In the genomic region with DNA sequence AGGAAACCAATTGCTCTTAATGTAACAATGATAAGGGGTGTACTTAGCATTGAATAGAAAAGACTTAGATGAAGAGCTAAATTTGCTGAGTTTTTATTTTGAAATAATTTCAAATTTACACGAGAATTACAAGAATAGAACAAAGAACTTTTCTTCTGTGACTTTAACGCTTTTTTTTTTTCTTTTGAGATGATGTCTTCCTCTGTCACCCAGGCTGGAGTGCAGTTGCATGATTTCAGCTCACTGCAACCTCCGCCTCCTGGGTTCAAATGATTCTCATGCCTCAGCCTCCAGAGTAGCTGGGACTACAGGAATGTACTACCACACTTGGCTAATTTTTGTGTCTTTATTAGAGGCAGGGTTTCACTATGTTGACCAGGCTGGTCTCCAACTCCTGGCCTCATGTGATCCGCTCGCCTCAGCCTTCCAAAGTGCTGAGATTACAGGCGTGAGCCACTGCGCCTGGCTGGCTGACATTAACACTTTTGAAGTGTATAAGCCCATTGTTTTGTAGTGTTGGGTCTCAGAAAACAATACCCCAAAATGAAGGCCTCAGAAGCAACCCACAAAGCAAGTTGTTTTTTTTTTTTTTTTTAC, we compare ENCODE assay signal across 12 cellular contexts. TPM values are rescaled to one million over a fixed set of nuclear protein-coding genes. Genes with fewer than 3 reads are reported as not detected.
A peak's percentile ranks its signal among the peaks of the same experiment; 100 is the strongest.
DNase-seq lines count a peak whose midpoint lies in the region; ATAC-seq, FAIRE-seq and TF ChIP-seq lines count a peak whose summit lies in the region.
"Had no signal": no experiment of that assay in that cellular context is flagged by ENCODE, and none has a peak within 500 bp of the region (broad histone marks: within the 10 kb centered on the region; RNA-seq: fewer than 3 reads in every experiment).

No MANE protein-coding gene starts in this region.

- H3K27ac Mint-ChIP-seq in activated T-cell treated with anti-CD3 and anti-CD28 coated beads, Interleukin-2, amount 50 U/mL, for 24 hours, result peak overlapping the region; percentile 99
- peak overlapping the region; percentile 100 for H3K27ac Mint-ChIP-seq in WTC11

- H3K36me3 Mint-ChIP-seq in activated T-cell treated with anti-CD3 and anti-CD28 coated beads, Interleukin-2, amount 50 U/mL, for 24 hours (ENCODE audit: low read depth), result peaks cover 29% of the 10 kb centered on the region
- H3K36me3 Mint-ChIP-seq in WTC11, result peaks cover 8% of the 10 kb centered on the region

- H3K27ac ChIP-seq in HepG2 (ENCODE audit: extremely low read length, insufficient read depth, low read length) (peak overlapping the region; percentile 99), subcutaneous abdominal adipose tissue (ENCODE audit: low read depth, low read length) (peak overlapping the region; percentile 99)
- H3K27ac ChIP-seq: SJSA1 had no signal

- no peak for TF ChIP-seq POLR2A in HepG2 (IDR thresholded peaks at IDR 0.05; ENCODE audit: insufficient read depth in 1 of 2, low read depth in 2 of 2, low read length in 2 of 2)

- 88% methylated on average over 7 of the region's 7 CpGs for WGBS in HepG2 (ENCODE audit: low lambda C conversion rate)

- CTCF ChIA-PET in WTC11 (lab: Charles Lee), result interaction anchor here (0.7 to 1.4 kb wide), 5 partner anchors 24 to 380 kb away, joined by 3 to 4 read pairs (median 4); no protein-coding TSS in a partner anchor
- CTCF ChIA-PET in HepG2 (lab: Yijun Ruan, JAX; ENCODE audit: low intra/inter-chr PET ratio, low total read pairs), result no interaction called here

- no peak overlapping the region for H2AFZ ChIP-seq in HepG2 (ENCODE audit: low read length)

- no peaks in the 10 kb centered on the region for H3K9me3 ChIP-seq in HepG2 (ENCODE audit: low read length)
- H3K9me3 ChIP-seq in subcutaneous abdominal adipose tissue (ENCODE audit: control insufficient read depth in 5 of 5, low read length in 5 of 5), result no peaks in the 10 kb centered on the region
- H3K9me3 ChIP-seq: heart right ventricle, SJSA1 had no signal

- in situ Hi-C loops in HepG2 (cut with HindIII; ENCODE audit: extremely low pct_ligation_motif_present, low pct_unique_long_range_greater_than_20kb), result no loop called here

- peaks cover 25% of the 10 kb centered on the region for H3K79me2 ChIP-seq in HepG2 (ENCODE audit: insufficient read depth, low read length)

- H3K4me3 Mint-ChIP-seq in activated T-cell treated with anti-CD3 and anti-CD28 coated beads, Interleukin-2, amount 50 U/mL, for 24 hours, result peak overlapping the region; percentile 97
- peak overlapping the region; percentile 97 for H3K4me3 Mint-ChIP-seq in WTC11

- no TSS peak for BruUV-seq in HepG2 (replicated peaks; lab: Mats Ljungman, UMichigan)

- POLR2A ChIA-PET in WTC11 (lab: Charles Lee), result interaction anchor here (0.7 to 1.0 kb wide), 3 partner anchors 40 to 467 kb away, joined by 3 to 4 read pairs (median 4); a partner anchor contains a TSS
- POLR2A ChIA-PET in HepG2 (lab: Yijun Ruan, JAX), result interaction anchor here (0.9 to 11.5 kb wide), 4 partner anchors 18 to 126 kb away, joined by 3 to 481 read pairs (median 4); a partner anchor contains a TSS

- H3K27me3 Mint-ChIP-seq in activated T-cell treated with anti-CD3 and anti-CD28 coated beads, Interleukin-2, amount 50 U/mL, for 24 hours, result no peaks in the 10 kb centered on the region
- H3K27me3 Mint-ChIP-seq in WTC11 (ENCODE audit: low read depth), result no peaks in the 10 kb centered on the region

- TF ChIP-seq RAD21 in HepG2 (CRISPR knock-in tag; IDR thresholded peaks at IDR 0.05), result no peak

- no peak for DNase-seq in activated T-cell treated with anti-CD3 and anti-CD28 coated beads, Interleukin-2, amount 50 U/mL, for 24 hours
- DNase-seq in activated T-cell treated with anti-CD3 and anti-CD28 coated beads, Interleukin-2, amount 50 U/mL, for 48 hours, result no peak
- no peak for DNase-seq in WTC11 (ENCODE audit: low spot score)
- no peak for DNase-seq in HepG2 (ENCODE audit: low spot score)
- DNase-seq in HT-29 (ENCODE audit: low spot score), result no peak
- DNase-seq: heart right ventricle had no signal

- no peak overlapping the region; a peak in 2 of 6 replicates for H3K4me3 ChIP-seq in HepG2 (replicated peaks in 1 of 3; ENCODE audit: insufficient read depth in 1 of 3, low read depth in 2 of 3, low read length in 3 of 3)
- no peak overlapping the region for H3K4me3 ChIP-seq in subcutaneous abdominal adipose tissue (ENCODE audit: low read depth in 1 of 5, low read length in 5 of 5)
- H3K4me3 ChIP-seq: SJSA1 had no signal

- no peak for TF ChIP-seq EP300 in HepG2 (IDR thresholded peaks at IDR 0.05; ENCODE audit: low read depth in 2 of 2, low read length in 2 of 2)
- TF ChIP-seq EP300 in HepG2 (CRISPR knock-in tag; IDR thresholded peaks at IDR 0.05; ENCODE audit: borderline replicate concordance), result no peak

- peak overlapping the region; percentile 91; the same call in 1 of the 2 replicates for H3K9ac ChIP-seq in HepG2 (ENCODE audit: insufficient read depth, low read depth, low read length)
- peak overlapping the region in 2 of 5 donors; percentile 66 to 98 for H3K9ac ChIP-seq in subcutaneous abdominal adipose tissue (ENCODE audit: low read length in 5 of 5)

- H4K20me1 ChIP-seq in HepG2 (ENCODE audit: insufficient read depth, low read length), result no peaks in the 10 kb centered on the region

- H3K4me1 Mint-ChIP-seq in activated T-cell treated with anti-CD3 and anti-CD28 coated beads, Interleukin-2, amount 50 U/mL, for 24 hours (ENCODE audit: low read depth), result peaks cover 38% of the 10 kb centered on the region
- H3K4me1 Mint-ChIP-seq in WTC11, result peaks cover 67% of the 10 kb centered on the region

- H3K27me3 ChIP-seq in HepG2 (ENCODE audit: control insufficient read depth in 1 of 2, insufficient read depth in 2 of 2, low read length in 2 of 2) (no peaks in the 10 kb centered on the region; a peak in 1 of 5 replicates), subcutaneous abdominal adipose tissue (ENCODE audit: control insufficient read depth in 5 of 5, insufficient read depth in 4 of 5, low read length in 5 of 5) (no peaks in the 10 kb centered on the region)
- H3K27me3 ChIP-seq: heart right ventricle, SJSA1 had no signal

- H3K36me3 ChIP-seq in HepG2 (replicated peaks in 1 of 2; ENCODE audit: control insufficient read depth in 1 of 2, insufficient read depth in 2 of 2, low read length in 2 of 2) (peaks cover 1 to 3% of the 10 kb centered on the region in 2 experiments; a peak in 3 of 5 replicates), subcutaneous abdominal adipose tissue (ENCODE audit: control insufficient read depth in 5 of 5, insufficient read depth in 5 of 5, low read length in 5 of 5) (no peaks in the 10 kb centered on the region)

- TF ChIP-seq CTCF in WTC11 (IDR thresholded peaks at IDR 0.05), result no peak
- no peak for TF ChIP-seq CTCF in HepG2 (CRISPR knock-in tag; IDR thresholded peaks at IDR 0.05)

- intact Hi-C loops in HepG2 (cut with micrococcal nuclease; ENCODE audit: unreplicated experiment), result no loop called here

- ATAC-seq in WTC11 (no peak), HepG2 (no peak), GM21360 (IDR thresholded peaks at IDR 0.05; ENCODE audit: unreplicated experiment) (no peak), HG03280 (IDR thresholded peaks at IDR 0.05; ENCODE audit: unreplicated experiment) (no peak)
- ATAC-seq: heart right ventricle had no signal

- no peaks in the 10 kb centered on the region for H3K9me3 Mint-ChIP-seq in activated T-cell treated with anti-CD3 and anti-CD28 coated beads, Interleukin-2, amount 50 U/mL, for 24 hours
- no peaks in the 10 kb centered on the region for H3K9me3 Mint-ChIP-seq in WTC11

- no peak for FAIRE-seq in HepG2 (lab: Jason Lieb, UNC)
- FAIRE-seq: colon had no signal

- H3K4me1 ChIP-seq in HepG2 (ENCODE audit: insufficient read depth, low read length), result peaks cover 71% of the 10 kb centered on the region
- peaks cover 1 to 72% (median 61%) of the 10 kb centered on the region in 5 donors for H3K4me1 ChIP-seq in subcutaneous abdominal adipose tissue (ENCODE audit: control insufficient read depth in 5 of 5, insufficient read depth in 5 of 5, low read length in 5 of 5)

- H3K4me2 ChIP-seq in HepG2 (ENCODE audit: low read depth, low read length), result peak overlapping the region; percentile 87

RNA-seq across cellular contexts. Expression of a gene that starts 2.1 kb away (rescaled TPM):
- total RNA-seq in WTC11 (2021) (15.6 to 18.4 TPM (median 17.2 TPM) in 3 replicates), HepG2 (2016; rRNA removed; fragmentation: Illumina TruSeq; extraction: Trizol) (14.7 and 18.0 TPM in 2 replicates)
- 26.3 and 36.8 TPM in 2 replicates for total RNA-seq in HepG2 (2016; cell fraction: cytosol; rRNA removed; fragmentation: Illumina TruSeq; extraction: Trizol; ENCODE audit: low read depth)
- 13.8 and 19.0 TPM in 2 replicates for total RNA-seq in HepG2 (2016; cell fraction: insoluble cytoplasmic fraction; rRNA removed; fragmentation: Illumina TruSeq; extraction: Trizol)
- 38.9 and 47.5 TPM in 2 replicates for total RNA-seq in HepG2 (2016; cell fraction: membrane; rRNA removed; fragmentation: Illumina TruSeq; extraction: Trizol)
- 9.0 and 10.9 TPM in 2 replicates for total RNA-seq in HepG2 (2016; cell fraction: nucleus; rRNA removed; fragmentation: Illumina TruSeq; extraction: Trizol)
- 21.3 and 29.4 TPM in 2 replicates for polyA plus RNA-seq in HepG2 (2011; rRNA removed)
- 20.7 and 26.7 TPM in 2 replicates for polyA plus RNA-seq in HepG2 (2011; cell fraction: cytosol; rRNA removed)
- 68.4 and 69.7 TPM in 2 replicates for polyA plus RNA-seq in HepG2 (2011; cell fraction: nucleus; rRNA removed)
- polyA plus RNA-seq in HepG2 (2012), result 17.2 and 19.1 TPM in 2 replicates
- 36.8 and 50.4 TPM in 2 replicates for polyA plus RNA-seq in HepG2 (2016; cell fraction: cytosol; fragmentation: Illumina TruSeq; extraction: Trizol; ENCODE audit: low read depth)
- 17.0 and 17.1 TPM in 2 replicates for polyA plus RNA-seq in HepG2 (2016; cell fraction: insoluble cytoplasmic fraction; fragmentation: Illumina TruSeq; extraction: Trizol; ENCODE audit: low read depth)
- 37.6 and 44.5 TPM in 2 replicates for polyA plus RNA-seq in HepG2 (2016; cell fraction: membrane; fragmentation: Illumina TruSeq; extraction: Trizol; ENCODE audit: low read depth)
- 23.5 and 24.6 TPM in 2 replicates for polyA plus RNA-seq in HepG2 (2016; cell fraction: nucleus; fragmentation: Illumina TruSeq; extraction: Trizol; ENCODE audit: insufficient read depth, low read depth)
- polyA minus RNA-seq in HepG2 (2011; rRNA and poly(A)+ RNA removed; ENCODE audit: low replicate concordance), result 12.3 and 13.2 TPM in 2 replicates
- 3.3 and 7.8 TPM in 2 replicates for polyA minus RNA-seq in HepG2 (2011; cell fraction: cytosol; rRNA and poly(A)+ RNA removed)
- 6.5 and 7.1 TPM in 2 replicates for polyA minus RNA-seq in HepG2 (2011; cell fraction: nucleus; rRNA and poly(A)+ RNA removed)
- total RNA-seq in HT-29 (2014; rRNA removed; shearing (Covaris generic)), result 48.6 and 56.2 TPM in 2 replicates

RNA-seq across cellular contexts. Expression of a gene that starts 2.2 kb away (rescaled TPM):
- total RNA-seq in WTC11 (2021) (32.4 to 40.9 TPM (median 32.5 TPM) in 3 replicates), HepG2 (2016; rRNA removed; fragmentation: Illumina TruSeq; extraction: Trizol) (120 and 156 TPM in 2 replicates)
- total RNA-seq in HepG2 (2016; cell fraction: cytosol; rRNA removed; fragmentation: Illumina TruSeq; extraction: Trizol; ENCODE audit: low read depth), result 10.7 and 14.1 TPM in 2 replicates
- total RNA-seq in HepG2 (2016; cell fraction: insoluble cytoplasmic fraction; rRNA removed; fragmentation: Illumina TruSeq; extraction: Trizol), result 117 and 150 TPM in 2 replicates
- total RNA-seq in HepG2 (2016; cell fraction: membrane; rRNA removed; fragmentation: Illumina TruSeq; extraction: Trizol), result 29.9 and 30.7 TPM in 2 replicates
- 86.5 and 102 TPM in 2 replicates for total RNA-seq in HepG2 (2016; cell fraction: nucleus; rRNA removed; fragmentation: Illumina TruSeq; extraction: Trizol)
- 84.2 and 86.4 TPM in 2 replicates for polyA plus RNA-seq in HepG2 (2011; rRNA removed)
- 56.8 and 64.7 TPM in 2 replicates for polyA plus RNA-seq in HepG2 (2011; cell fraction: cytosol; rRNA removed)
- 77.2 and 84.5 TPM in 2 replicates for polyA plus RNA-seq in HepG2 (2011; cell fraction: nucleus; rRNA removed)
- 59.6 and 89.0 TPM in 2 replicates for polyA plus RNA-seq in HepG2 (2012)
- polyA plus RNA-seq in HepG2 (2016; cell fraction: cytosol; fragmentation: Illumina TruSeq; extraction: Trizol; ENCODE audit: low read depth), result 5.3 and 5.6 TPM in 2 replicates
- 71.5 and 71.7 TPM in 2 replicates for polyA plus RNA-seq in HepG2 (2016; cell fraction: insoluble cytoplasmic fraction; fragmentation: Illumina TruSeq; extraction: Trizol; ENCODE audit: low read depth)
- 8.6 and 11.1 TPM in 2 replicates for polyA plus RNA-seq in HepG2 (2016; cell fraction: membrane; fragmentation: Illumina TruSeq; extraction: Trizol; ENCODE audit: low read depth)
- polyA plus RNA-seq in HepG2 (2016; cell fraction: nucleus; fragmentation: Illumina TruSeq; extraction: Trizol; ENCODE audit: insufficient read depth, low read depth), result 66.2 and 73.5 TPM in 2 replicates
- polyA minus RNA-seq in HepG2 (2011; rRNA and poly(A)+ RNA removed; ENCODE audit: low replicate concordance), result 73.6 and 303 TPM in 2 replicates
- polyA minus RNA-seq in HepG2 (2011; cell fraction: cytosol; rRNA and poly(A)+ RNA removed), result 201 and 237 TPM in 2 replicates
- 162 and 215 TPM in 2 replicates for polyA minus RNA-seq in HepG2 (2011; cell fraction: nucleus; rRNA and poly(A)+ RNA removed)
- 32.1 and 46.5 TPM in 2 replicates for total RNA-seq in HT-29 (2014; rRNA removed; shearing (Covaris generic))

RNA-seq across cellular contexts. Expression of a gene that starts 19.5 kb away (rescaled TPM):
- total RNA-seq in WTC11 (2021) (9.5 to 11.3 TPM (median 10.2 TPM) in 3 replicates), HepG2 (2016; rRNA removed; fragmentation: Illumina TruSeq; extraction: Trizol) (2.0 and 5.8 TPM in 2 replicates)
- total RNA-seq in HepG2 (2016; cell fraction: cytosol; rRNA removed; fragmentation: Illumina TruSeq; extraction: Trizol; ENCODE audit: low read depth), result 1.8 and 2.5 TPM in 2 replicates
- 1.6 and 5.0 TPM in 2 replicates for total RNA-seq in HepG2 (2016; cell fraction: insoluble cytoplasmic fraction; rRNA removed; fragmentation: Illumina TruSeq; extraction: Trizol)
- total RNA-seq in HepG2 (2016; cell fraction: membrane; rRNA removed; fragmentation: Illumina TruSeq; extraction: Trizol), result 2.3 TPM in 2 replicates
- total RNA-seq in HepG2 (2016; cell fraction: nucleus; rRNA removed; fragmentation: Illumina TruSeq; extraction: Trizol), result 7.8 and 9.0 TPM in 2 replicates
- 11.4 and 18.0 TPM in 2 replicates for polyA plus RNA-seq in HepG2 (2011; rRNA removed)
- 5.4 and 6.1 TPM in 2 replicates for polyA plus RNA-seq in HepG2 (2011; cell fraction: cytosol; rRNA removed)
- polyA plus RNA-seq in HepG2 (2011; cell fraction: nucleus; rRNA removed), result 90.2 and 107 TPM in 2 replicates
- 10.2 and 11.2 TPM in 2 replicates for polyA plus RNA-seq in HepG2 (2012)
- polyA plus RNA-seq in HepG2 (2016; cell fraction: cytosol; fragmentation: Illumina TruSeq; extraction: Trizol; ENCODE audit: low read depth), result 0.93 and 1.5 TPM in 2 replicates
- 1.1 and 1.4 TPM in 2 replicates for polyA plus RNA-seq in HepG2 (2016; cell fraction: insoluble cytoplasmic fraction; fragmentation: Illumina TruSeq; extraction: Trizol; ENCODE audit: low read depth)
- polyA plus RNA-seq in HepG2 (2016; cell fraction: membrane; fragmentation: Illumina TruSeq; extraction: Trizol; ENCODE audit: low read depth), result 1.8 and 2.0 TPM in 2 replicates
- polyA plus RNA-seq in HepG2 (2016; cell fraction: nucleus; fragmentation: Illumina TruSeq; extraction: Trizol; ENCODE audit: insufficient read depth, low read depth), result 29.8 and 32.4 TPM in 2 replicates
- polyA minus RNA-seq in HepG2 (2011; rRNA and poly(A)+ RNA removed; ENCODE audit: low replicate concordance), result 0.84 and 2.9 TPM in 2 replicates
- polyA minus RNA-seq in HepG2 (2011; cell fraction: cytosol; rRNA and poly(A)+ RNA removed), result 0.62 and 1.3 TPM in 2 replicates
- 4.0 and 7.6 TPM in 2 replicates for polyA minus RNA-seq in HepG2 (2011; cell fraction: nucleus; rRNA and poly(A)+ RNA removed)
- 9.5 and 11.5 TPM in 2 replicates for total RNA-seq in HT-29 (2014; rRNA removed; shearing (Covaris generic))

RNA-seq across cellular contexts. Expression of a gene that starts 40.3 kb away (rescaled TPM):
- total RNA-seq in WTC11 (2021), result 19.8 to 23.7 TPM (median 21.0 TPM) in 3 replicates
- 3.5 and 8.1 TPM in 2 replicates for total RNA-seq in HepG2 (2016; rRNA removed; fragmentation: Illumina TruSeq; extraction: Trizol)
- 9.1 and 11.4 TPM in 2 replicates for total RNA-seq in HepG2 (2016; cell fraction: cytosol; rRNA removed; fragmentation: Illumina TruSeq; extraction: Trizol; ENCODE audit: low read depth)
- 2.6 and 8.5 TPM in 2 replicates for total RNA-seq in HepG2 (2016; cell fraction: insoluble cytoplasmic fraction; rRNA removed; fragmentation: Illumina TruSeq; extraction: Trizol)
- 4.8 and 6.0 TPM in 2 replicates for total RNA-seq in HepG2 (2016; cell fraction: membrane; rRNA removed; fragmentation: Illumina TruSeq; extraction: Trizol)
- total RNA-seq in HepG2 (2016; cell fraction: nucleus; rRNA removed; fragmentation: Illumina TruSeq; extraction: Trizol), result 10.2 TPM in 2 replicates
- 2.4 and 2.7 TPM in 2 replicates for polyA plus RNA-seq in HepG2 (2011; rRNA removed)
- polyA plus RNA-seq in HepG2 (2011; cell fraction: cytosol; rRNA removed), result 0.77 and 1.5 TPM in 2 replicates
- 17.0 and 21.4 TPM in 2 replicates for polyA plus RNA-seq in HepG2 (2011; cell fraction: nucleus; rRNA removed)
- polyA plus RNA-seq in HepG2 (2012), result 1.5 and 1.6 TPM in 2 replicates
- 1.0 and 1.8 TPM in 2 replicates for polyA plus RNA-seq in HepG2 (2016; cell fraction: cytosol; fragmentation: Illumina TruSeq; extraction: Trizol; ENCODE audit: low read depth)
- 1.8 and 3.2 TPM in 2 replicates for polyA plus RNA-seq in HepG2 (2016; cell fraction: insoluble cytoplasmic fraction; fragmentation: Illumina TruSeq; extraction: Trizol; ENCODE audit: low read depth)
- 1.5 and 2.3 TPM in 2 replicates for polyA plus RNA-seq in HepG2 (2016; cell fraction: membrane; fragmentation: Illumina TruSeq; extraction: Trizol; ENCODE audit: low read depth)
- 19.0 and 21.2 TPM in 2 replicates for polyA plus RNA-seq in HepG2 (2016; cell fraction: nucleus; fragmentation: Illumina TruSeq; extraction: Trizol; ENCODE audit: insufficient read depth, low read depth)
- 2.2 and 13.0 TPM in 2 replicates for polyA minus RNA-seq in HepG2 (2011; rRNA and poly(A)+ RNA removed; ENCODE audit: low replicate concordance)
- polyA minus RNA-seq in HepG2 (2011; cell fraction: cytosol; rRNA and poly(A)+ RNA removed), result 1.2 and 2.1 TPM in 2 replicates
- 6.3 and 6.5 TPM in 2 replicates for polyA minus RNA-seq in HepG2 (2011; cell fraction: nucleus; rRNA and poly(A)+ RNA removed)
- 7.4 and 13.1 TPM in 2 replicates for total RNA-seq in HT-29 (2014; rRNA removed; shearing (Covaris generic))

RNA-seq across cellular contexts. Expression of a gene that starts 46.0 kb away (rescaled TPM):
- total RNA-seq in WTC11 (2021) (0.46 to 1.3 TPM (median 0.62 TPM) in 3 replicates), HepG2 (2016; rRNA removed; fragmentation: Illumina TruSeq; extraction: Trizol) (3.6 and 8.2 TPM in 2 replicates)
- total RNA-seq in HepG2 (2016; cell fraction: cytosol; rRNA removed; fragmentation: Illumina TruSeq; extraction: Trizol; ENCODE audit: low read depth), result 1.1 and 1.8 TPM in 2 replicates
- total RNA-seq in HepG2 (2016; cell fraction: insoluble cytoplasmic fraction; rRNA removed; fragmentation: Illumina TruSeq; extraction: Trizol), result 2.4 and 9.2 TPM in 2 replicates
- total RNA-seq in HepG2 (2016; cell fraction: membrane; rRNA removed; fragmentation: Illumina TruSeq; extraction: Trizol), result 1.1 and 1.4 TPM in 2 replicates
- 8.8 and 9.0 TPM in 2 replicates for total RNA-seq in HepG2 (2016; cell fraction: nucleus; rRNA removed; fragmentation: Illumina TruSeq; extraction: Trizol)
- polyA plus RNA-seq in HepG2 (2011; rRNA removed), result 2.1 and 4.3 TPM in 2 replicates
- polyA plus RNA-seq in HepG2 (2011; cell fraction: cytosol; rRNA removed), result 0.99 and 1.4 TPM in 2 replicates
- polyA plus RNA-seq in HepG2 (2011; cell fraction: nucleus; rRNA removed), result 26.0 and 30.5 TPM in 2 replicates
- polyA plus RNA-seq in HepG2 (2012), result 3.9 and 4.6 TPM in 2 replicates
- 0.88 and 1.3 TPM in 2 replicates for polyA plus RNA-seq in HepG2 (2016; cell fraction: cytosol; fragmentation: Illumina TruSeq; extraction: Trizol; ENCODE audit: low read depth)
- 2.9 and 4.4 TPM in 2 replicates for polyA plus RNA-seq in HepG2 (2016; cell fraction: insoluble cytoplasmic fraction; fragmentation: Illumina TruSeq; extraction: Trizol; ENCODE audit: low read depth)
- 1.0 and 1.6 TPM in 2 replicates for polyA plus RNA-seq in HepG2 (2016; cell fraction: membrane; fragmentation: Illumina TruSeq; extraction: Trizol; ENCODE audit: low read depth)
- polyA plus RNA-seq in HepG2 (2016; cell fraction: nucleus; fragmentation: Illumina TruSeq; extraction: Trizol; ENCODE audit: insufficient read depth, low read depth), result 26.6 and 28.0 TPM in 2 replicates
- polyA minus RNA-seq in HepG2 (2011; rRNA and poly(A)+ RNA removed; ENCODE audit: low replicate concordance), result 3.4 and 3.8 TPM in 2 replicates
- 3.0 TPM in 2 replicates for polyA minus RNA-seq in HepG2 (2011; cell fraction: cytosol; rRNA and poly(A)+ RNA removed)
- 4.9 and 7.6 TPM in 2 replicates for polyA minus RNA-seq in HepG2 (2011; cell fraction: nucleus; rRNA and poly(A)+ RNA removed)
- total RNA-seq in HT-29 (2014; rRNA removed; shearing (Covaris generic)), result 40.1 and 42.1 TPM in 2 replicates
- total RNA-seq: myocyte, SJSA1 had no signal
